Comparison of ENCODE assay signal across 8 cellular contexts in the genomic region with DNA sequence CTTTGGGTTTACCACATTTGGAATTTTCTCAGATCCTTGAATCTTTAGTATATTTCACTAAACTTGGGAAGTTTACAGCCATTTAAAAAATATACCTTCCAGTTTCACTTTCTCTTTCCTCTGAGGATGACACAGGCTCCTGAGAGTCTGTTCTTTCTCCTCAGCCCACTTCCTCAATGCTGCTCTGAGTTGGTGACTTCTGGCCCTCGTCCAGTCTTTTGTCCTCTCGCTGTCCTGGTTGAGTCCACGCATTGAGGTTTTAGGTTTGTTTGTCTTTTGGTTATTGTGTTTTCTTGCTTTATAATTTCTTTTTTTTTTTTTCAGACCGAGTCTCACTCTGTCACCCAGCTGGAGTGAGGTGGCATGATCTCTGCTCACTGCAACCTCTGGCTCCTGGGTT. TPM values are rescaled to one million over a fixed set of nuclear protein-coding genes. Genes with fewer than 3 reads are reported as not detected.
DNase-seq lines count a peak whose midpoint lies in the region; ATAC-seq, FAIRE-seq and TF ChIP-seq lines count a peak whose summit lies in the region.

No MANE protein-coding gene starts in this region.

- intact Hi-C loops in left colon (cut with DNase I, micrococcal nuclease) = no loop called here

- no peak for FAIRE-seq in urothelium cell line (lab: Jason Lieb, UNC)

- in situ Hi-C loops in GM13976 (cut with MboI; ENCODE audit: low sequenced_read_pairs, unreplicated experiment) = no loop called here

- ATAC-seq in GM21515 (IDR thresholded peaks at IDR 0.05; ENCODE audit: unreplicated experiment) (peak; percentile 78), left colon (peak; percentile 79)
- peak; percentile 90 for ATAC-seq in activated T-helper 17 cell treated with anti-CD3 and anti-CD28 coated beads, Interleukin-2, amount 50 U/mL, for 72 hours (replicated peaks)

- H3K4me1 Mint-ChIP-seq in activated T-helper 17 cell treated with anti-CD3 and anti-CD28 coated beads, Interleukin-2, amount 50 U/mL, for 72 hours = peaks cover 23% of the 10 kb centered on the region

- peak overlapping the region; percentile 84 for H3K4me3 Mint-ChIP-seq in activated T-helper 17 cell treated with anti-CD3 and anti-CD28 coated beads, Interleukin-2, amount 50 U/mL, for 72 hours

- peaks cover 5% of the 10 kb centered on the region for H3K27me3 Mint-ChIP-seq in activated T-helper 17 cell treated with anti-CD3 and anti-CD28 coated beads, Interleukin-2, amount 50 U/mL, for 72 hours

- H3K4me3 ChIP-seq in Jurkat, Clone E6-1 (ENCODE audit: low read length) = peak overlapping the region; percentile 5

- no peaks in the 10 kb centered on the region for H3K36me3 Mint-ChIP-seq in activated T-helper 17 cell treated with anti-CD3 and anti-CD28 coated beads, Interleukin-2, amount 50 U/mL, for 72 hours (ENCODE audit: low read depth)

- H3K9me3 Mint-ChIP-seq in activated T-helper 17 cell treated with anti-CD3 and anti-CD28 coated beads, Interleukin-2, amount 50 U/mL, for 72 hours = no peaks in the 10 kb centered on the region

- DNase-seq in GM13976 (ENCODE audit: low spot score) = peak; percentile 74
- peak; percentile 44 for DNase-seq in Jurkat, Clone E6-1 (ENCODE audit: low read depth, low spot score)
- peak; percentile 51 to 64 for DNase-seq in left colon
- DNase-seq in urothelium cell line (ENCODE audit: low spot score) = peak; percentile 71
- DNase-seq in effector CD4-positive, alpha-beta T cell = no peak
- DNase-seq in NCI-H128 (lab: John Stamatoyannopoulos, UW; ENCODE audit: unreplicated experiment) = no peak

- H3K27ac Mint-ChIP-seq in activated T-helper 17 cell treated with anti-CD3 and anti-CD28 coated beads, Interleukin-2, amount 50 U/mL, for 72 hours = peak overlapping the region; percentile 95

- no peak for TF ChIP-seq CTCF in GM13976 (IDR thresholded peaks at IDR 0.05; ENCODE audit: borderline replicate concordance, control extremely low read depth, extremely low read depth, insufficient read depth, missing control alignments)

RNA-seq across cellular contexts. Expression of gene GALR1, which starts 40.7 kb away (rescaled TPM):
- polyA plus RNA-seq in Jurkat, Clone E6-1 (2012; ENCODE audit: insufficient read depth, insufficient read length) = not detected
- not detected for total RNA-seq in activated T-helper 17 cell treated with anti-CD3 and anti-CD28 coated beads, Interleukin-2, amount 50 U/mL, for 72 hours
- under 1 TPM; 0.11 to 0.46 TPM for total RNA-seq in left colon

Comparison
In these comparisons a context has a peak if more than half of its experiments do, and no peak if none do; other contexts are left out.
1. DNase-seq: peak in GM13976 (single experiment), Jurkat, Clone E6-1 (single experiment), left colon (2 of 2) and urothelium cell line (single experiment); none in effector CD4-positive, alpha-beta T cell (single experiment) and NCI-H128 (single experiment).
2. Peak in every context shown above with its lines, with median percentiles within 50 percentile points of each other: ATAC-seq.